In the genomic region with DNA sequence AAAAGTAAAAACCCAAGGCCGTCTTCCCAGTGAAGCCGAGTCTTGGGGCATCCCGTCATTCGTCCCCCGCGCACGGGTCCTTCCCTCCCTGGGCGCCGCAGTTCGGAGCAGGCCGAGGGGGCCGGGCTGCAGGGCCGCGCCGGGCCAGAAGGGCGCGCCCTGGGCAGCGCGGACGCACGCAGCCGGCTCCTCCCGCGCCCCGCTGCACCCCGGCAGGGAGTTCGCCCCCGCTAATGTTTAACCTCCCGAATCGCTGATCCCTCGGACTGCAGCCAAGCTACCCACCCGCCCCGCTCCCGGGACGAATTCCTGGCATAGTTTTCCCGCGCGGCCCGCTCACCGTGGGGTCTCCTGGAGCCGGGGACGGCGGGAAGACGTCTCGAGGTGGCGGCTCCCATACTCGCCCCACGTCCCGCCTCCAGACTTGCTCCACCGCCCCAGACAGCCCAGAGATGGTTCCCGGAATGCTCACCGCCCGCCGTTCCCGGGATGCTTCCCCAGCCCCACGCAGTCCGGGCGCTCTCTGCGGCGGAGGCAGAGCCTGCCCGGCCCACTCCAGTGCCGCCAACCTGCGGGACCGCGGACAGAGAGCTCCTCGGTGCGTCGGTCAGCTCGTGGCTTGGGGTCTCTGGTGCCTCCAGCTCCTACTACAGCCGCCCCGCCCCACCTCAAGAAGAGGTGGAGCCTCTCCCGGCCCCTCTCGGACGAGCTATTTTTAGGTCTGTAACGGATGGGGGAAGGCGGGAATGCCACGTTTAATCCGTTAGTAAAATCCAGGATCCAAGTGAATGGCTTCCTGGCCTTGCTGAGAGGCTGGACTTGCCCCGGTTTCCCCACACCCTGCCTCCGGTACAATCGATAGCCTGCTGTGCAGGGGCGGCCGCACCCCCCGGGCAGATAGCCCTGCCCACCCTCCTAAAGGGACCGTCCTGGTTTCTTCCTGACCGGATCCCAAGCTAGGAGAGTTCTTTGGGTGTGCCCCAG, we compare ENCODE assay signal across 8 cellular contexts. TPM values are rescaled to one million over a fixed set of nuclear protein-coding genes. Genes with fewer than 3 reads are reported as not detected.
A peak's percentile ranks its signal among the peaks of the same experiment; 100 is the strongest.
DNase-seq lines count a peak whose midpoint lies in the region; FAIRE-seq and TF ChIP-seq lines count a peak whose summit lies in the region.

Gene DZIP1L (minus strand): TSS at position 621 of the 984 bp plus-strand sequence. CDS start 11,637 bp downstream, outside the sequence.

- H3K4me1 Mint-ChIP-seq in immature natural killer cell: peaks cover 11% of the 10 kb centered on the region in 2 donors

- peak within 1 kb of the TSS; percentile 73 to 79 (median 76) for H3K4me3 Mint-ChIP-seq in immature natural killer cell

- TF ChIP-seq CTCF in SK-N-SH (IDR thresholded peaks at IDR 0.05) (peak; percentile 58), bronchial epithelial cell (IDR thresholded peaks at IDR 0.05; ENCODE audit: insufficient read depth, low read length, severe bottlenecking) (peak; percentile 41)

- no peak within 1 kb of the TSS for H3K27ac Mint-ChIP-seq in immature natural killer cell

- peaks cover 5 to 17% (median 5%) of the 10 kb centered on the region in 3 donors for H3K27me3 Mint-ChIP-seq in immature natural killer cell (ENCODE audit: low read depth in 3 of 3)

- CTCF ChIA-PET in SK-N-SH (lab: Yijun Ruan, JAX): interaction anchor here (0.6 to 1.8 kb wide), 11 partner anchors 9 to 77 kb away, joined by 3 to 8 read pairs (median 4); no protein-coding TSS in a partner anchor

- peak in 1 of 2 experiments; percentile 40; a peak in 1 of 4 replicates for TF ChIP-seq EP300 in SK-N-SH (IDR thresholded peaks at IDR 0.05; ENCODE audit: borderline replicate concordance in 1 of 2, low read depth in 1 of 2, low read length in 1 of 2)

- H3K9me2 ChIP-seq in GM23248 (ENCODE audit: insufficient read depth) (no peaks in the 10 kb centered on the region), SK-N-SH (no peaks in the 10 kb centered on the region)

- peak within 1 kb of the TSS; percentile 93 for H3K4me2 ChIP-seq in GM23248 (ENCODE audit: unreplicated experiment)
- H3K4me2 ChIP-seq in SK-N-SH: peak within 1 kb of the TSS; percentile 84

- H3K27ac ChIP-seq in GM23248: peak within 1 kb of the TSS; percentile 91
- peak within 1 kb of the TSS; percentile 89 to 94 for H3K27ac ChIP-seq in SK-N-SH (ENCODE audit: low read depth in 2 of 2, low read length in 1 of 2)
- H3K27ac ChIP-seq in skeletal muscle tissue (ENCODE audit: low read depth, low read length): peak within 1 kb of the TSS; percentile 78

- no peaks in the 10 kb centered on the region for H4K20me1 ChIP-seq in GM23248 (ENCODE audit: insufficient read depth)
- no peaks in the 10 kb centered on the region for H4K20me1 ChIP-seq in SK-N-SH (ENCODE audit: insufficient read depth)

- H3K9me3 ChIP-seq in GM23248 (ENCODE audit: low read depth) (no peaks in the 10 kb centered on the region), SK-N-SH (no peaks in the 10 kb centered on the region), skeletal muscle tissue (ENCODE audit: control insufficient read depth in 3 of 3, low read length in 3 of 3) (no peaks in the 10 kb centered on the region)

- FAIRE-seq in G401.6 (lab: Jason Lieb, UNC): peak; percentile 82
- no peak for FAIRE-seq in bronchial epithelial cell (lab: Jason Lieb, UNC)

- H3K27me3 ChIP-seq in GM23248 (replicated peaks; ENCODE audit: insufficient read depth) (no peaks in the 10 kb centered on the region), SK-N-SH (ENCODE audit: insufficient read depth) (no peaks in the 10 kb centered on the region), bronchial epithelial cell (ENCODE audit: control insufficient read depth, insufficient read depth, low read length) (no peaks in the 10 kb centered on the region), skeletal muscle tissue (ENCODE audit: control insufficient read depth in 3 of 3, insufficient read depth in 3 of 3, low read length in 3 of 3) (no peaks in the 10 kb centered on the region)

- H3K79me2 ChIP-seq in GM23248 (ENCODE audit: insufficient read depth) (peaks cover 46% of the 10 kb centered on the region), SK-N-SH (ENCODE audit: insufficient read depth) (peaks cover 46% of the 10 kb centered on the region)

- H2AFZ ChIP-seq in GM23248: peak within 1 kb of the TSS; percentile 65
- peak within 1 kb of the TSS; percentile 87 for H2AFZ ChIP-seq in SK-N-SH (ENCODE audit: low read depth)

- peak; percentile 91 for DNase-seq in GM23248
- peak; percentile 72 for DNase-seq in LHCN-M2 (ENCODE audit: low read depth)
- peak; percentile 90 for DNase-seq in SK-N-SH
- peak; percentile 25 for DNase-seq in bronchial epithelial cell (ENCODE audit: low read depth)
- no peak for DNase-seq in immature natural killer cell
- no peak for DNase-seq in NK-92 treated with Interleukin-12 subunit alpha and Interleukin-12 subunit beta, amount 100 ng/mL, for 24 hours (lab: John Stamatoyannopoulos, UW)

- H3F3A ChIP-seq in GM23248 (ENCODE audit: insufficient read depth) (peaks cover 9% of the 10 kb centered on the region), SK-N-SH (replicated peaks; ENCODE audit: insufficient read depth) (peaks cover 14% of the 10 kb centered on the region)

- no peaks in the 10 kb centered on the region for H3K9me3 Mint-ChIP-seq in immature natural killer cell

- in situ Hi-C loops in GM23248 (cut with MboI): no loop called here

- 0 out of 2 replicates have a peak, but pooled peaks have one; percentile 10 for TF ChIP-seq RAD21 in SK-N-SH (IDR thresholded peaks at IDR 0.05; ENCODE audit: low read length)

- peaks cover 25% of the 10 kb centered on the region for H3K4me1 ChIP-seq in GM23248 (ENCODE audit: insufficient read depth)
- peaks cover 13 to 18% of the 10 kb centered on the region in 2 experiments; a peak in 3 of 4 replicates for H3K4me1 ChIP-seq in SK-N-SH (ENCODE audit: control insufficient read depth in 1 of 2, insufficient read depth in 2 of 2, low read depth in 1 of 2, low read length in 1 of 2)
- peaks cover 6 to 14% (median 9%) of the 10 kb centered on the region in 3 donors for H3K4me1 ChIP-seq in skeletal muscle tissue (ENCODE audit: control insufficient read depth in 3 of 3, insufficient read depth in 3 of 3, low read length in 3 of 3)

- H3K36me3 Mint-ChIP-seq in immature natural killer cell: no peaks in the 10 kb centered on the region

- peak within 1 kb of the TSS; percentile 77 for H3K4me3 ChIP-seq in GM23248
- peak within 1 kb of the TSS; percentile 85 to 93 for H3K4me3 ChIP-seq in SK-N-SH (ENCODE audit: low read depth in 2 of 2, low read length in 1 of 2)
- H3K4me3 ChIP-seq in bronchial epithelial cell (ENCODE audit: low read depth, low read length): peak within 1 kb of the TSS; percentile 64
- peak within 1 kb of the TSS; percentile 77 to 86 (median 78) for H3K4me3 ChIP-seq in skeletal muscle tissue (ENCODE audit: low read length in 3 of 3)

- H3K9ac ChIP-seq in GM23248: peak within 1 kb of the TSS; percentile 91
- H3K9ac ChIP-seq in SK-N-SH: peak within 1 kb of the TSS; percentile 88
- H3K9ac ChIP-seq in skeletal muscle tissue (ENCODE audit: low read depth in 1 of 3, low read length in 3 of 3): peak within 1 kb of the TSS; percentile 71 to 82 (median 76)

- POLR2A ChIA-PET in SK-N-SH (lab: Yijun Ruan, JAX): interaction anchor here (0.7 to 2.6 kb wide), 6 partner anchors 11 to 72 kb away, joined by 3 to 16 read pairs (median 4); partner anchors contain the start of genes ARMC8 and DBR1

- H3K36me3 ChIP-seq in GM23248 (ENCODE audit: low read depth): no peaks in the 10 kb centered on the region; the same call in 1 of the 2 replicates
- H3K36me3 ChIP-seq in SK-N-SH (replicated peaks in 1 of 2; ENCODE audit: control insufficient read depth in 1 of 2, insufficient read depth in 2 of 2, low read length in 1 of 2): peaks cover 10 to 14% of the 10 kb centered on the region in 2 experiments
- no peaks in the 10 kb centered on the region for H3K36me3 ChIP-seq in bronchial epithelial cell (ENCODE audit: control insufficient read depth, insufficient read depth, low read length)
- peaks cover 0 to 3% (median 0%) of the 10 kb centered on the region in 3 donors for H3K36me3 ChIP-seq in skeletal muscle tissue (ENCODE audit: control insufficient read depth in 3 of 3, insufficient read depth in 3 of 3, low read length in 3 of 3)

- 1 to 3% methylated on average over 54 to 84 of the region's 86 CpGs for WGBS in GM23248 (ENCODE audit: low coverage in 1 of 2, low lambda C conversion rate in 2 of 2, missing lambda C conversion rate in 2 of 2), 2 experiments
- 0% methylated on average over 27 of the region's 86 CpGs for WGBS in SK-N-SH (ENCODE audit: low lambda C conversion rate)

TF ChIP-seq in SK-N-SH, 30 proteins besides CTCF, POLR2A, EP300 and RAD21 (continues in another document):
- TF ChIP-seq GABPA (IDR thresholded peaks at IDR 0.05; ENCODE audit: low read depth): no peak; the same call in 1 of the 2 replicates
- TF ChIP-seq FOSL2 (IDR thresholded peaks at IDR 0.05; ENCODE audit: borderline replicate concordance, low read depth): no peak
- TF ChIP-seq FOXJ3 (CRISPR knock-in tag; IDR thresholded peaks at IDR 0.05): no peak
- TF ChIP-seq TAF1 (IDR thresholded peaks at IDR 0.05; ENCODE audit: borderline replicate concordance, low read depth, low read length): peak; percentile 47
- TF ChIP-seq, protein P1, sequence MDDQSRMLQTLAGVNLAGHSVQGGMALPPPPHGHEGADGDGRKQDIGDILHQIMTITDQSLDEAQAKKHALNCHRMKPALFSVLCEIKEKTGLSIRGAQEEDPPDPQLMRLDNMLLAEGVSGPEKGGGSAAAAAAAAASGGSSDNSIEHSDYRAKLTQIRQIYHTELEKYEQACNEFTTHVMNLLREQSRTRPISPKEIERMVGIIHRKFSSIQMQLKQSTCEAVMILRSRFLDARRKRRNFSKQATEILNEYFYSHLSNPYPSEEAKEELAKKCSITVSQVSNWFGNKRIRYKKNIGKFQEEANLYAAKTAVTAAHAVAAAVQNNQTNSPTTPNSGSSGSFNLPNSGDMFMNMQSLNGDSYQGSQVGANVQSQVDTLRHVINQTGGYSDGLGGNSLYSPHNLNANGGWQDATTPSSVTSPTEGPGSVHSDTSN (IDR thresholded peaks at IDR 0.05): no peak
- TF ChIP-seq GATA2 (CRISPR knock-in tag; IDR thresholded peaks at IDR 0.05): no peak

RNA-seq across cellular contexts. Expression of gene DZIP1L, which starts in this region (rescaled TPM):
- total RNA-seq in GM23248 (2014; rRNA removed; shearing (Covaris generic)): 19.8 and 34.0 TPM in 2 replicates
- polyA plus RNA-seq in GM23248 (2016; fragmentation: Nextera tagmentation; extraction: Ambion mirVana): 9.6 and 11.1 TPM in 2 replicates
- total RNA-seq in LHCN-M2 (2014; rRNA removed): 18.3 and 18.9 TPM in 2 replicates
- 6.1 TPM for polyA plus RNA-seq in LHCN-M2 (2012)
- polyA plus RNA-seq in SK-N-SH (2012; rRNA removed): 6.4 and 8.0 TPM in 2 replicates
- 2.7 and 3.3 TPM in 2 replicates for polyA plus RNA-seq in SK-N-SH (2012; cell fraction: cytosol; rRNA removed)
- polyA plus RNA-seq in SK-N-SH (2012; cell fraction: nucleus; rRNA removed): 42.4 and 46.4 TPM in 2 replicates
- 0.77 and 2.1 TPM in 2 replicates for total RNA-seq in bronchial epithelial cell
- not detected for polyA plus RNA-seq in immature natural killer cell
- 13.6 TPM for total RNA-seq in skeletal muscle tissue

Comparison
In these comparisons a context has a peak if more than half of its experiments do, and no peak if none do; other contexts are left out.
1. DNase-seq: peak in GM23248 (single experiment), LHCN-M2 (single experiment), SK-N-SH (single experiment) and bronchial epithelial cell (single experiment); none in immature natural killer cell (0 of 3) and NK-92 treated with Interleukin-12 subunit alpha and Interleukin-12 subunit beta, amount 100 ng/mL, for 24 hours (single experiment).
2. Peak in every context shown above with its lines, with median percentiles within 50 percentile points of each other: H3K27ac ChIP-seq, H3K4me3 ChIP-seq and H3K9ac ChIP-seq.